8 cellular contexts compared by ENCODE assay signal in the genomic region with DNA sequence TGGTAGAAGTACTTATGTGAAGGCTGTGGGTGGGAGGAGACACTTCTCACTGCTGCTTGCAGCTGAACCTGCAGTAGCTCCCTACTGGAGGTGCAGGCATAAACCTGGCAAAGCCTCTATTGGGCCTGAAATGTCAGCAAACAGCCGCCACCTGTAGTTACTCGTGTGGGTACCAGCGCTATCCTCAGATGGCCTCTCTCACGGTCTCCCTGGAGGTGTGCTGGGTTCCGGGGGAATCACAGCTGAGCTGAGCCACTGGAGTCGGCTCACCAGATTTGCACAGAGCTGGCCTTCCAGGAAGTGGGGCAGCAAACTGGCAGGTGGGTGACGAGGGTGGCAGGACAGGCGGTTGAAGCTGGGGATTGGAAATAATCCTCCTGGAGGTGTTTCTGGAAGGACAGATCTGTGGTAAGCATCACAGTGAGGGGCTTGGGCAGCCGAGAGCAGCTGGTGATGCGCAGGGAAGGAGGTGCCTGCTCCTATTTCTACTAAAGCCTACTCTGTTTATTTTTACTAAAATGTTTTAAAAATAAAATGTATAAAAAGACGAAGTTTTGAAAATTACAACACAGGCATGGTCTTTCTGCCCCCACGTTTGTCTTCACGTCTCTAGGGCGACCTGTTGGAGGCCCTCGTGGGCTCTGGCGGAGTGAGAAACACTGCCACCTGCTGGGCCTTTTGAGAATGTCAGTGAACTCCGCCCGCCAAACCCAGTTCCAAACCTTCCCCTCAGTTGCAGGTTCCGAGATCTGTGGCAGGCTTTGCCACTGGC.
DNase-seq lines count a peak whose midpoint lies in the region; ATAC-seq and TF ChIP-seq lines count a peak whose summit lies in the region.

No MANE protein-coding gene starts in this region.

- H3K36me3 Mint-ChIP-seq in T-helper 17 cell (ENCODE audit: low read depth): no peaks in the 10 kb centered on the region

- H3K4me1 ChIP-seq in left ventricle myocardium inferior: no peaks in the 10 kb centered on the region

- H3K27ac ChIP-seq in left ventricle myocardium inferior (replicated peaks): no peak overlapping the region

- H3K4me1 Mint-ChIP-seq in T-helper 17 cell: peaks cover 3% of the 10 kb centered on the region

- no peaks in the 10 kb centered on the region for H3K27me3 Mint-ChIP-seq in T-helper 17 cell

- DNase-seq in CD1c-positive myeloid dendritic cell (ENCODE audit: extremely low spot score): peak; percentile 84
- peak; percentile 15 for DNase-seq in NCI-H1417 treated with DMSO at 0.1 percent for 48 hours (lab: John Stamatoyannopoulos, UW)
- DNase-seq in T-helper 17 cell: peak; percentile 55 to 60 (median 55)
- peak; percentile 59 for DNase-seq in amniotic epithelial cell (ENCODE audit: low read depth)
- peak; percentile 63 for DNase-seq in left ventricle myocardium inferior
- peak; percentile 33 for DNase-seq in renal cortical epithelial cell (ENCODE audit: low read depth)

- H3K27me3 ChIP-seq in left ventricle myocardium inferior (ENCODE audit: low read depth): no peaks in the 10 kb centered on the region

- no peaks in the 10 kb centered on the region for H3K36me3 ChIP-seq in left ventricle myocardium inferior

- H3K27ac Mint-ChIP-seq in T-helper 17 cell: no peak overlapping the region

- no peak overlapping the region for H3K4me3 Mint-ChIP-seq in T-helper 17 cell

- no peak overlapping the region for H3K4me3 ChIP-seq in left ventricle myocardium inferior

- ATAC-seq in GM21423 (IDR thresholded peaks at IDR 0.05; ENCODE audit: unreplicated experiment): peak; percentile 58
- peak; percentile 95 for ATAC-seq in T-helper 17 cell
- ATAC-seq in GM19397 (IDR thresholded peaks at IDR 0.05; ENCODE audit: unreplicated experiment): no peak

- no peaks in the 10 kb centered on the region for H3K9me3 ChIP-seq in T-helper 17 cell (ENCODE audit: control insufficient read depth, low read length, poor library complexity, severe bottlenecking)
- no peaks in the 10 kb centered on the region for H3K9me3 ChIP-seq in left ventricle myocardium inferior (replicated peaks)

- TF ChIP-seq CTCF in left ventricle myocardium inferior (IDR thresholded peaks at IDR 0.05; ENCODE audit: borderline replicate concordance): peak; percentile 94

- intact Hi-C loops in left ventricle myocardium inferior (cut with micrococcal nuclease): loop anchor here (10.0 kb wide), 1 partner anchor 292 kb away; no protein-coding TSS in a partner anchor

Comparison
In these comparisons a context has a peak if more than half of its experiments do, and no peak if none do; other contexts are left out.
1. DNase-seq: peak in every context shown above with its lines; median percentile 84 in CD1c-positive myeloid dendritic cell; 63 in left ventricle myocardium inferior; 59 in amniotic epithelial cell; 55 in T-helper 17 cell; 33 in renal cortical epithelial cell; 15 in NCI-H1417 treated with DMSO at 0.1 percent for 48 hours.